Comparison of ENCODE assay signal across 10 cellular contexts in the genomic region with DNA sequence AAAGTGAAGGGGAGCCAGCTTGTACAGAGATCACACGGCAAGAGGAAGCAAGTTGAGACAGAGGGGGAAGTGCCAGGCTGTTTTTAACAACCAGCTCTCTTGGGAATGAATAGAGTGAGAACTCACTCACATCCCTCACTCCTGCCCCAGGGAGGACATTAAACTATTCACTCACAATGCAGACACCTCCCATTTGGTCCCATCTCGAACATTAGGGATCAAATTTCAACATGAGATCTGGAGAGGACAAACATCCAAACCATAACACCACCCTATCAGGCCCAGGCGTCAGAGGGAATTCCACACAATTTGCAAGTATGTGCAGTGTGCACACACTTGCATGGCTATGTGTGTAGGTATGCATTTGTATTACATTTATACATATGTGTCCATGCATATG.
DNase-seq lines count a peak whose midpoint lies in the region; ATAC-seq and TF ChIP-seq lines count a peak whose summit lies in the region.
"Had no signal": no experiment of that assay in that cellular context is flagged by ENCODE, and none has a peak within 500 bp of the region (broad histone marks: within the 10 kb centered on the region; RNA-seq: fewer than 3 reads in every experiment).

No MANE protein-coding gene starts in this region.

- H2BK5ac ChIP-seq in mesendoderm (ENCODE audit: low read length): no peak overlapping the region

- ATAC-seq in activated B cell treated with CpG ODN at 0.5 μM for 24 hours (ENCODE audit: low read depth): peak; percentile 62
- no peak for ATAC-seq in HG02623 (IDR thresholded peaks at IDR 0.05; ENCODE audit: unreplicated experiment)
- no peak for ATAC-seq in HG03354 (IDR thresholded peaks at IDR 0.05; ENCODE audit: poor library complexity, severe bottlenecking, unreplicated experiment)
- no peak for ATAC-seq in HG03139 (IDR thresholded peaks at IDR 0.05; ENCODE audit: unreplicated experiment)
- ATAC-seq: T-helper 17 cell had no signal

- H4K5ac ChIP-seq in mesendoderm (ENCODE audit: low read length): no peak overlapping the region

- POLR2A ChIA-PET in activated B cell treated with CpG ODN at 0.5 μM for 24 hours (lab: Charles Lee): no interaction called here

- H3K36me3 ChIP-seq in mesendoderm (ENCODE audit: control insufficient read depth, insufficient read depth, low read length) (no peaks in the 10 kb centered on the region), MM.1S (replicated peaks; ENCODE audit: insufficient read depth, low read length) (no peaks in the 10 kb centered on the region)
- H3K36me3 ChIP-seq: MG63 had no signal

- H3K56ac ChIP-seq in mesendoderm (ENCODE audit: low read length): no peak overlapping the region

- TF ChIP-seq CTCF in activated B cell treated with CpG ODN at 0.5 μM for 24 hours (IDR thresholded peaks at IDR 0.05) (no peak), MM.1S (IDR thresholded peaks at IDR 0.05; ENCODE audit: low read length) (no peak)

- H3K27ac Mint-ChIP-seq in activated B cell treated with CpG ODN at 0.5 μM for 24 hours: no peak overlapping the region

- CTCF ChIA-PET in activated B cell treated with CpG ODN at 0.5 μM for 24 hours (lab: Charles Lee): no interaction called here

- H3K4me3 ChIP-seq in mesendoderm (ENCODE audit: low read length) (no peak overlapping the region), MM.1S (ENCODE audit: low read length) (no peak overlapping the region)
- H3K4me3 ChIP-seq: MG63 had no signal

- H3K79me2 ChIP-seq in mesendoderm (ENCODE audit: control insufficient read depth, insufficient read depth, low read length) (no peaks in the 10 kb centered on the region), MM.1S (ENCODE audit: low read length) (no peaks in the 10 kb centered on the region)

- no peak overlapping the region for H2AK5ac ChIP-seq in mesendoderm (ENCODE audit: low read length)

- H4K8ac ChIP-seq in mesendoderm (ENCODE audit: low read depth, low read length): no peak overlapping the region

- H3K4ac ChIP-seq in mesendoderm (ENCODE audit: low read depth, low read length): no peak overlapping the region

- no peak overlapping the region for H3K4me2 ChIP-seq in mesendoderm (ENCODE audit: low read length)
- H3K4me2 ChIP-seq in MM.1S (ENCODE audit: low read depth, low read length): no peak overlapping the region

- H3K27me3 ChIP-seq in mesendoderm (ENCODE audit: insufficient read depth, low read length, poor library complexity): no peaks in the 10 kb centered on the region
- no peaks in the 10 kb centered on the region for H3K27me3 ChIP-seq in MM.1S (replicated peaks; ENCODE audit: insufficient read depth, low read length)
- H3K27me3 ChIP-seq: MG63 had no signal

- no peaks in the 10 kb centered on the region for H3K79me1 ChIP-seq in mesendoderm (ENCODE audit: low read length)

- no CpG with 5 or more reads among the region's 3 CpGs for WGBS in mesendoderm (ENCODE audit: extremely low coverage, insufficient coverage, low lambda C conversion rate)

- H3K4me1 ChIP-seq in mesendoderm (ENCODE audit: control insufficient read depth, low read depth, low read length) (peaks cover 5% of the 10 kb centered on the region), MM.1S (ENCODE audit: low read length) (no peaks in the 10 kb centered on the region)

- no peak overlapping the region for H2BK120ac ChIP-seq in mesendoderm (ENCODE audit: low read depth, low read length)

- H3K9ac ChIP-seq in mesendoderm (ENCODE audit: low read length): no peak overlapping the region
- no peak overlapping the region for H3K9ac ChIP-seq in MM.1S (ENCODE audit: low read length)

- H3K9me2 ChIP-seq in MM.1S (replicated peaks; ENCODE audit: insufficient read depth, low read length): no peaks in the 10 kb centered on the region

- no peaks in the 10 kb centered on the region for H3K27me3 Mint-ChIP-seq in activated B cell treated with CpG ODN at 0.5 μM for 24 hours
- H3K27me3 Mint-ChIP-seq: T-helper 17 cell had no signal

- no peaks in the 10 kb centered on the region for H3K9me3 ChIP-seq in MM.1S (replicated peaks; ENCODE audit: insufficient read depth, low read length)
- H3K9me3 ChIP-seq: MG63 had no signal

- DNase-seq in GM04503 (ENCODE audit: low read depth): peak; percentile 39
- peak; percentile 62 for DNase-seq in NCI-H2107 (lab: John Stamatoyannopoulos, UW)
- DNase-seq in activated B cell treated with CpG ODN at 0.5 μM for 24 hours: no peak
- DNase-seq in mesendoderm: peak; percentile 18
- no peak for DNase-seq in MM.1S
- DNase-seq: MG63, T-helper 17 cell had no signal

- H3K18ac ChIP-seq in mesendoderm (ENCODE audit: low read length): no peak overlapping the region

- H4K20me1 ChIP-seq in MM.1S (ENCODE audit: insufficient read depth, low read length): no peaks in the 10 kb centered on the region

- intact Hi-C loops in activated B cell treated with CpG ODN at 0.5 μM for 24 hours (cut with micrococcal nuclease): no loop called here

- peaks cover 6% of the 10 kb centered on the region for H3K4me1 Mint-ChIP-seq in activated B cell treated with CpG ODN at 0.5 μM for 24 hours

- H3K9me3 Mint-ChIP-seq in activated B cell treated with CpG ODN at 0.5 μM for 24 hours: no peaks in the 10 kb centered on the region

- H3K27ac ChIP-seq in mesendoderm (ENCODE audit: low read depth, low read length) (no peak overlapping the region), MM.1S (ENCODE audit: low read length) (no peak overlapping the region)

- no peak overlapping the region for H2AFZ ChIP-seq in MM.1S (ENCODE audit: low read length)

- H3K4me3 Mint-ChIP-seq in activated B cell treated with CpG ODN at 0.5 μM for 24 hours: no peak overlapping the region
- H3K4me3 Mint-ChIP-seq: T-helper 17 cell had no signal

- H2BK15ac ChIP-seq in mesendoderm (replicated peaks; ENCODE audit: low read depth): no peak overlapping the region

- no peaks in the 10 kb centered on the region for H3F3A ChIP-seq in MM.1S (ENCODE audit: insufficient read depth, low read length)

- no peak overlapping the region for H3K23ac ChIP-seq in mesendoderm (ENCODE audit: low read length)

- H3K36me3 Mint-ChIP-seq in activated B cell treated with CpG ODN at 0.5 μM for 24 hours (ENCODE audit: low read depth): peaks cover 9% of the 10 kb centered on the region

Comparison
In these comparisons a context has a peak if more than half of its experiments do, and no peak if none do; other contexts are left out.
1. DNase-seq: peak in GM04503 (single experiment), NCI-H2107 (single experiment) and mesendoderm (single experiment); none in activated B cell treated with CpG ODN at 0.5 μM for 24 hours (single experiment) and MM.1S (single experiment).